Comparison of ENCODE assay signal across 1 cellular context in genomic region chr6:104728444-104728843, GRCh38.
TF ChIP-seq lines count a peak whose summit lies in the region.

No MANE protein-coding gene starts in this region.

TF ChIP-seq in IMR-90, 13 proteins besides CTCF, POLR2A, EP300 and RAD21 (continued from another document):
- TF ChIP-seq, protein P1, sequence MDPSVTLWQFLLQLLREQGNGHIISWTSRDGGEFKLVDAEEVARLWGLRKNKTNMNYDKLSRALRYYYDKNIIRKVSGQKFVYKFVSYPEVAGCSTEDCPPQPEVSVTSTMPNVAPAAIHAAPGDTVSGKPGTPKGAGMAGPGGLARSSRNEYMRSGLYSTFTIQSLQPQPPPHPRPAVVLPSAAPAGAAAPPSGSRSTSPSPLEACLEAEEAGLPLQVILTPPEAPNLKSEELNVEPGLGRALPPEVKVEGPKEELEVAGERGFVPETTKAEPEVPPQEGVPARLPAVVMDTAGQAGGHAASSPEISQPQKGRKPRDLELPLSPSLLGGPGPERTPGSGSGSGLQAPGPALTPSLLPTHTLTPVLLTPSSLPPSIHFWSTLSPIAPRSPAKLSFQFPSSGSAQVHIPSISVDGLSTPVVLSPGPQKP (IDR thresholded peaks at IDR 0.05; ENCODE audit: borderline replicate concordance, low read depth, low read length) = no peak
- no peak for TF ChIP-seq BHLHE40 (IDR thresholded peaks at IDR 0.05; ENCODE audit: low read depth, low read length)
- TF ChIP-seq MXI1 (IDR thresholded peaks at IDR 0.05; ENCODE audit: borderline replicate concordance, low read depth, low read length) = no peak
- no peak for TF ChIP-seq FOS (IDR thresholded peaks at IDR 0.05; ENCODE audit: low read depth, low read length)
- TF ChIP-seq RCOR1 (IDR thresholded peaks at IDR 0.05; ENCODE audit: insufficient replicate concordance, low read length) = no peak
TF ChIP-seq in IMR-90: peak in this region for 1.
